In genomic region chr10:22810643-22811254, GRCh38 we compare ENCODE assay signal across 29 cellular contexts.
A peak's percentile ranks its signal among the peaks of the same experiment; 100 is the strongest.
DNase-seq lines count a peak whose midpoint lies in the region; ATAC-seq and TF ChIP-seq lines count a peak whose summit lies in the region.
"Had no signal": no experiment of that assay in that cellular context is flagged by ENCODE, and none has a peak within 500 bp of the region (broad histone marks: within the 10 kb centered on the region; RNA-seq: fewer than 3 reads in every experiment).

No MANE protein-coding gene starts in this region.

- POLR2A ChIA-PET in A673 (lab: Charles Lee; ENCODE audit: low non-redundant PET): no interaction called here

- TF ChIP-seq CTCF in A673 (conservative IDR thresholded peaks at IDR 0.05; ENCODE audit: low read depth, low read length): no peak
- TF ChIP-seq CTCF in coronary artery (IDR thresholded peaks at IDR 0.05): no peak

- H3K27me3 Mint-ChIP-seq in central memory CD8-positive, alpha-beta T cell: no peaks in the 10 kb centered on the region
- H3K27me3 Mint-ChIP-seq: activated CD8-positive, alpha-beta T cell treated with anti-CD3 and anti-CD28 coated beads for 36 hours; CD4-positive, alpha-beta T cell; IgD-negative memory B cell had no signal

- CTCF ChIA-PET in A673 (lab: Charles Lee): no interaction called here

- H3K27ac ChIP-seq in A673 (ENCODE audit: low read depth, low read length, poor library complexity, severe bottlenecking) (no peak overlapping the region), iPS-20b (ENCODE audit: low read length) (no peak overlapping the region), coronary artery (no peak overlapping the region)
- H3K27ac ChIP-seq: A549, brain microvascular endothelial cell, gastroesophageal sphincter, hepatocyte, left ventricle myocardium inferior, transverse colon had no signal

- H3K27ac Mint-ChIP-seq in central memory CD8-positive, alpha-beta T cell (ENCODE audit: low read depth): peak overlapping the region; percentile 11
- H3K27ac Mint-ChIP-seq: activated CD8-positive, alpha-beta T cell treated with anti-CD3 and anti-CD28 coated beads for 36 hours; activated T-helper 17 cell treated with anti-CD3 and anti-CD28 coated beads, Interleukin-2, amount 50 U/mL, for 72 hours; CD4-positive, alpha-beta T cell; IgD-negative memory B cell; mesothelial cell of epicardium; stimulated activated effector memory CD8-positive, alpha-beta T cell treated with anti-CD3 and anti-CD28 coated beads, Interleukin-12 subunit alpha, Interleukin-12 subunit beta, amount 100 ng/mL, for 72 hours had no signal

- no peak overlapping the region for H3K4me3 Mint-ChIP-seq in central memory CD8-positive, alpha-beta T cell
- H3K4me3 Mint-ChIP-seq: activated CD8-positive, alpha-beta T cell treated with anti-CD3 and anti-CD28 coated beads for 36 hours; activated T-helper 17 cell treated with anti-CD3 and anti-CD28 coated beads, Interleukin-2, amount 50 U/mL, for 72 hours; CD4-positive, alpha-beta T cell; IgD-negative memory B cell; mesothelial cell of epicardium; stimulated activated effector memory CD8-positive, alpha-beta T cell treated with anti-CD3 and anti-CD28 coated beads, Interleukin-12 subunit alpha, Interleukin-12 subunit beta, amount 100 ng/mL, for 72 hours had no signal

- H3K36me3 Mint-ChIP-seq in central memory CD8-positive, alpha-beta T cell (ENCODE audit: insufficient read depth): peaks cover 1% of the 10 kb centered on the region
- H3K36me3 Mint-ChIP-seq: IgD-negative memory B cell; mesothelial cell of epicardium; stimulated activated effector memory CD8-positive, alpha-beta T cell treated with anti-CD3 and anti-CD28 coated beads, Interleukin-12 subunit alpha, Interleukin-12 subunit beta, amount 100 ng/mL, for 72 hours had no signal

- intact Hi-C loops in A673 (cut with micrococcal nuclease; ENCODE audit: unreplicated experiment): no loop called here

- H3K4me1 ChIP-seq in A673 (ENCODE audit: insufficient read depth, low read length, poor library complexity, severe bottlenecking) (peaks cover 6% of the 10 kb centered on the region), iPS-20b (ENCODE audit: insufficient read depth, low read length) (peaks cover 5% of the 10 kb centered on the region; the same call in 1 of the 2 replicates)

- BruUV-seq in A673 (replicated peaks; lab: Mats Ljungman, UMichigan): no TSS peak

- no peak for ATAC-seq in central memory CD8-positive, alpha-beta T cell (replicated peaks; ENCODE audit: extremely low read depth, poor library complexity, severe bottlenecking)
- ATAC-seq in GM21717 (IDR thresholded peaks at IDR 0.05; ENCODE audit: unreplicated experiment): no peak
- ATAC-seq: A549; activated CD8-positive, alpha-beta T cell treated with anti-CD3 and anti-CD28 coated beads for 36 hours; activated T-helper 17 cell treated with anti-CD3 and anti-CD28 coated beads, Interleukin-2, amount 50 U/mL, for 72 hours; gastroesophageal sphincter; GM12878; stimulated activated effector memory CD8-positive, alpha-beta T cell treated with anti-CD3 and anti-CD28 coated beads, Interleukin-12 subunit alpha, Interleukin-12 subunit beta, amount 100 ng/mL, for 72 hours had no signal

- H3K27me3 ChIP-seq in A673 (replicated peaks; ENCODE audit: insufficient read depth, low read depth, low read length, poor library complexity): peaks cover 4% of the 10 kb centered on the region
- peaks cover 1% of the 10 kb centered on the region; the same call in 1 of the 2 replicates for H3K27me3 ChIP-seq in H7 (ENCODE audit: control insufficient read depth, insufficient read depth, low read length)
- H3K27me3 ChIP-seq in iPS-20b (ENCODE audit: insufficient read depth, low read length): peaks cover 17% of the 10 kb centered on the region
- H3K27me3 ChIP-seq: brain microvascular endothelial cell, gastroesophageal sphincter, hepatocyte, transverse colon had no signal

- H3K9me3 ChIP-seq in A673 (ENCODE audit: low read depth, low read length, poor library complexity, severe bottlenecking) (no peaks in the 10 kb centered on the region), iPS-20b (ENCODE audit: insufficient read depth, low read depth, low read length) (no peaks in the 10 kb centered on the region)
- H3K9me3 ChIP-seq: A549, gastroesophageal sphincter, left ventricle myocardium inferior, transverse colon had no signal

- H3K4me3 ChIP-seq in A673 (ENCODE audit: low read depth, low read length, poor library complexity, severe bottlenecking): no peak overlapping the region
- no peak overlapping the region for H3K4me3 ChIP-seq in H7 (ENCODE audit: insufficient read depth, low read depth, low read length)
- peak overlapping the region; percentile 39 for H3K4me3 ChIP-seq in iPS-20b (ENCODE audit: low read length)
- no peak overlapping the region for H3K4me3 ChIP-seq in coronary artery
- H3K4me3 ChIP-seq: A549, gastroesophageal sphincter, GM12878, hepatocyte, left ventricle myocardium inferior, transverse colon had no signal

- H3K9me3 Mint-ChIP-seq in central memory CD8-positive, alpha-beta T cell: no peaks in the 10 kb centered on the region
- H3K9me3 Mint-ChIP-seq: activated CD8-positive, alpha-beta T cell treated with anti-CD3 and anti-CD28 coated beads for 36 hours; activated T-helper 17 cell treated with anti-CD3 and anti-CD28 coated beads, Interleukin-2, amount 50 U/mL, for 72 hours; CD4-positive, alpha-beta T cell; stimulated activated effector memory CD8-positive, alpha-beta T cell treated with anti-CD3 and anti-CD28 coated beads, Interleukin-12 subunit alpha, Interleukin-12 subunit beta, amount 100 ng/mL, for 72 hours had no signal

- H3K36me3 ChIP-seq in A673 (ENCODE audit: insufficient read depth, low read length, poor library complexity, severe bottlenecking): no peaks in the 10 kb centered on the region
- no peaks in the 10 kb centered on the region for H3K36me3 ChIP-seq in H7 (replicated peaks; ENCODE audit: control insufficient read depth, insufficient read depth, low read length)
- no peaks in the 10 kb centered on the region for H3K36me3 ChIP-seq in iPS-20b (ENCODE audit: insufficient read depth, low read depth, low read length)
- H3K36me3 ChIP-seq: brain microvascular endothelial cell, gastroesophageal sphincter, left ventricle myocardium inferior, transverse colon had no signal

- DNase-seq in A673 (ENCODE audit: low spot score) (peak; percentile 21), H7 (peak; percentile 38), coronary artery (ENCODE audit: low spot score) (no peak), NCI-H1105 treated with DMSO at 0.1 percent for 48 hours (lab: John Stamatoyannopoulos, UW) (no peak)
- DNase-seq in central memory CD8-positive, alpha-beta T cell (ENCODE audit: low spot score in 2 of 2): no peak
- DNase-seq in stimulated activated CD4-positive, alpha-beta T cell treated with anti-CD3 and anti-CD28 coated beads, Interleukin-1b, Interleukin-23, amount 100 ng/mL, for 48 hours: no peak
- DNase-seq: activated CD4-positive, alpha-beta T cell treated with anti-CD3 and anti-CD28 coated beads for 1 hour; activated CD8-positive, alpha-beta T cell treated with anti-CD3 and anti-CD28 coated beads for 36 hours; activated naive CD4-positive, alpha-beta T cell treated with anti-CD3 and anti-CD28 coated beads, Interleukin-2, amount 50 U/mL, for 16 hours; amygdala; brain microvascular endothelial cell; CD4-positive, alpha-beta T cell; EL; left ventricle myocardium inferior; NCI-H1092 treated with DMSO at 0.1 percent for 48 hours; NCI-H187; NCI-H2171 treated with DMSO at 0.1 percent for 48 hours; SIG-M5; transverse colon had no signal

- peaks cover 3% of the 10 kb centered on the region for H3K4me1 Mint-ChIP-seq in central memory CD8-positive, alpha-beta T cell
- H3K4me1 Mint-ChIP-seq: activated T-helper 17 cell treated with anti-CD3 and anti-CD28 coated beads, Interleukin-2, amount 50 U/mL, for 72 hours; IgD-negative memory B cell had no signal

- H3K9ac ChIP-seq in iPS-20b (ENCODE audit: low read depth, low read length): no peak overlapping the region

Comparison
In these comparisons a context has a peak if more than half of its experiments do, and no peak if none do; other contexts are left out.
1. DNase-seq: peak in A673 (single experiment) and H7 (single experiment); none in central memory CD8-positive, alpha-beta T cell (0 of 2), coronary artery (single experiment), stimulated activated CD4-positive, alpha-beta T cell treated with anti-CD3 and anti-CD28 coated beads, Interleukin-1b, Interleukin-23, amount 100 ng/mL, for 48 hours (single experiment) and NCI-H1105 treated with DMSO at 0.1 percent for 48 hours (single experiment).